8 cellular contexts compared by ENCODE assay signal in the genomic region with DNA sequence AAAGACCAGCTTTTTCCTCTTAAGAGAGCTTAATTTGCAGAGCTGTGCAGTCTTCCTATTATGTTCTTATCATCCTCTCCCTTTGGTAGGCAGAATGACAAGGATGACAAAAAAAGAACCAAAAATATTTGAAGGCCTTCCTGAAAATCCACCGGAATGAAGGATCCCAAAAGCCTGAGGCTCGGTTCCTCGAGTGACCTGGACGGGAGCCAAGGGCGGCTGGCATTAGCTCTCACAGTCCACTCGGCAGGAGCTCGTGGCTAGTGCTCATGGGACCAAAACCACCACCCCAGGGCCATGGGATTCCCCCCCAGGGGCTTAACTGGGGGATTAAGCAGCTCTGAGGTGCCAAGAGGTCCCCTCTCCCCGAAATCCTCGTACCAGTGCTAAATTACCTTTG. TPM values are rescaled to one million over a fixed set of nuclear protein-coding genes. Genes with fewer than 3 reads are reported as not detected.
DNase-seq lines count a peak whose midpoint lies in the region; ATAC-seq and TF ChIP-seq lines count a peak whose summit lies in the region.

No MANE protein-coding gene starts in this region.

- DNase-seq in activated T-cell treated with anti-CD3 and anti-CD28 coated beads, Interleukin-2, amount 50 U/mL, for 4 hours = no peak
- DNase-seq in activated T-cell treated with anti-CD3 and anti-CD28 coated beads, Interleukin-2, amount 50 U/mL, for 1 hour = no peak
- DNase-seq in dorsolateral prefrontal cortex (peak in 5 of 10 donors; percentile 16 to 48 (median 38)), NCI-H226 (no peak), H4 (ENCODE audit: low spot score) (no peak), NCI-H187 (lab: John Stamatoyannopoulos, UW) (no peak)
- DNase-seq in natural killer cell treated with Interleukin-12 subunit alpha and Interleukin-12 subunit beta and Interleukin-15 and Interleukin-18, amount 100 ng/mL, for 72 hours (ENCODE audit: low spot score) = no peak

- no peaks in the 10 kb centered on the region for H3K36me3 ChIP-seq in KMS-11 (ENCODE audit: insufficient read depth)

- no peak overlapping the region for H3K27ac ChIP-seq in KMS-11
- peak overlapping the region in 55 of 59 donors; percentile 12 to 89 (median 75) for H3K27ac ChIP-seq in dorsolateral prefrontal cortex

- H2AFZ ChIP-seq in KMS-11 (ENCODE audit: low read depth) = peak overlapping the region; percentile 96

- TF ChIP-seq CTCF in KMS-11 (conservative IDR thresholded peaks at IDR 0.05; ENCODE audit: low read depth, low read length) = no peak
- TF ChIP-seq CTCF in dorsolateral prefrontal cortex (IDR thresholded peaks at IDR 0.05 in 54 of 56, conservative IDR thresholded peaks at IDR 0.05 in 2 of 56; ENCODE audit: low read depth in 1 of 56, partially characterized antibody in 56 of 56) = no peak

- ATAC-seq in activated T-cell treated with anti-CD3 and anti-CD28 coated beads, Interleukin-2, amount 50 U/mL, for 4 hours = peak in 1 of 2 donors; percentile 5
- no peak for ATAC-seq in natural killer cell treated with Interleukin-12 subunit alpha and Interleukin-12 subunit beta and Interleukin-15 and Interleukin-18, amount 100 ng/mL, for 72 hours

- H3K27me3 ChIP-seq in KMS-11 (ENCODE audit: insufficient read depth, low read depth) (no peaks in the 10 kb centered on the region), dorsolateral prefrontal cortex (no peaks in the 10 kb centered on the region)

- H3K36me3 Mint-ChIP-seq in activated T-cell treated with anti-CD3 and anti-CD28 coated beads, Interleukin-2, amount 50 U/mL, for 4 hours (ENCODE audit: insufficient read depth) = no peaks in the 10 kb centered on the region
- H3K36me3 Mint-ChIP-seq in natural killer cell treated with Interleukin-12 subunit alpha and Interleukin-12 subunit beta and Interleukin-15 and Interleukin-18, amount 100 ng/mL, for 72 hours = no peaks in the 10 kb centered on the region

- no peaks in the 10 kb centered on the region for H4K20me1 ChIP-seq in KMS-11 (ENCODE audit: insufficient read depth)

- H3K27ac Mint-ChIP-seq in natural killer cell treated with Interleukin-12 subunit alpha and Interleukin-12 subunit beta and Interleukin-15 and Interleukin-18, amount 100 ng/mL, for 72 hours = peak overlapping the region in 1 of 2 donors; percentile 68

- H3K27me3 Mint-ChIP-seq in activated T-cell treated with anti-CD3 and anti-CD28 coated beads, Interleukin-2, amount 50 U/mL, for 4 hours (ENCODE audit: low read depth) = peaks cover 25% of the 10 kb centered on the region
- peaks cover 14 to 27% of the 10 kb centered on the region in 2 donors for H3K27me3 Mint-ChIP-seq in natural killer cell treated with Interleukin-12 subunit alpha and Interleukin-12 subunit beta and Interleukin-15 and Interleukin-18, amount 100 ng/mL, for 72 hours

- H3K9me3 Mint-ChIP-seq in activated T-cell treated with anti-CD3 and anti-CD28 coated beads, Interleukin-2, amount 50 U/mL, for 4 hours = no peaks in the 10 kb centered on the region
- no peaks in the 10 kb centered on the region for H3K9me3 Mint-ChIP-seq in natural killer cell treated with Interleukin-12 subunit alpha and Interleukin-12 subunit beta and Interleukin-15 and Interleukin-18, amount 100 ng/mL, for 72 hours

- peak overlapping the region; percentile 84 for H3K4me3 Mint-ChIP-seq in activated T-cell treated with anti-CD3 and anti-CD28 coated beads, Interleukin-2, amount 50 U/mL, for 4 hours
- H3K4me3 Mint-ChIP-seq in natural killer cell treated with Interleukin-12 subunit alpha and Interleukin-12 subunit beta and Interleukin-15 and Interleukin-18, amount 100 ng/mL, for 72 hours = peak overlapping the region; percentile 83

- H3K4me1 Mint-ChIP-seq in activated T-cell treated with anti-CD3 and anti-CD28 coated beads, Interleukin-2, amount 50 U/mL, for 4 hours (ENCODE audit: low read depth) = peaks cover 11% of the 10 kb centered on the region
- H3K4me1 Mint-ChIP-seq in natural killer cell treated with Interleukin-12 subunit alpha and Interleukin-12 subunit beta and Interleukin-15 and Interleukin-18, amount 100 ng/mL, for 72 hours (ENCODE audit: low read depth in 2 of 2) = peaks cover 5 to 7% of the 10 kb centered on the region in 2 donors

- H3K79me2 ChIP-seq in KMS-11 (ENCODE audit: insufficient read depth, low read depth) = no peaks in the 10 kb centered on the region

- peak overlapping the region; percentile 76 for H3K4me2 ChIP-seq in KMS-11

- intact Hi-C loops in dorsolateral prefrontal cortex (cut with DNase I) = loop anchor here (1.0 to 5.0 kb wide), 3 partner anchors 57 to 171 kb away; no protein-coding TSS in a partner anchor

- H3K4me3 ChIP-seq in KMS-11 (IDR thresholded peaks at IDR 0.05; ENCODE audit: insufficient read depth, low read depth, low read length) (no peak overlapping the region), dorsolateral prefrontal cortex (peak overlapping the region; percentile 48 to 86 (median 73))

- H3K9ac ChIP-seq in KMS-11 = peak overlapping the region; percentile 62; the same call in 1 of the 2 replicates

- H3K4me1 ChIP-seq in KMS-11 (ENCODE audit: low read depth, poor library complexity, severe bottlenecking) = peaks cover 6% of the 10 kb centered on the region

RNA-seq across cellular contexts. Expression of a gene that starts 0.6 kb away (rescaled TPM):
- total RNA-seq in activated T-cell treated with anti-CD3 and anti-CD28 coated beads, Interleukin-2, amount 50 U/mL, for 4 hours = under 1 TPM; 0.03 to 0.24 (median 0.05) TPM
- total RNA-seq in dorsolateral prefrontal cortex = 100 to 1,000 TPM in 74 of 120 experiments, 10 to 100 TPM in 46; 40.2 to 232 (median 105) TPM
- not detected for total RNA-seq in natural killer cell treated with Interleukin-12 subunit alpha and Interleukin-12 subunit beta and Interleukin-15 and Interleukin-18, amount 100 ng/mL, for 72 hours
- 1.2 TPM in 2 replicates for total RNA-seq in H4 (2014; rRNA removed; shearing (Covaris generic))

Comparison
In these comparisons a context has a peak if more than half of its experiments do, and no peak if none do; other contexts are left out.
1. RNA of a gene that starts 0.6 kb away (total RNA-seq): 40.2 to 232 TPM in dorsolateral prefrontal cortex; 1.2 TPM in H4, not detected in natural killer cell treated with Interleukin-12 subunit alpha and Interleukin-12 subunit beta and Interleukin-15 and Interleukin-18, amount 100 ng/mL, for 72 hours and 0.03 to 0.24 TPM in activated T-cell treated with anti-CD3 and anti-CD28 coated beads, Interleukin-2, amount 50 U/mL, for 4 hours; every median in the first group is over 10 times any median in the second.